Comparison of ENCODE assay signal across 8 cellular contexts in the genomic region with DNA sequence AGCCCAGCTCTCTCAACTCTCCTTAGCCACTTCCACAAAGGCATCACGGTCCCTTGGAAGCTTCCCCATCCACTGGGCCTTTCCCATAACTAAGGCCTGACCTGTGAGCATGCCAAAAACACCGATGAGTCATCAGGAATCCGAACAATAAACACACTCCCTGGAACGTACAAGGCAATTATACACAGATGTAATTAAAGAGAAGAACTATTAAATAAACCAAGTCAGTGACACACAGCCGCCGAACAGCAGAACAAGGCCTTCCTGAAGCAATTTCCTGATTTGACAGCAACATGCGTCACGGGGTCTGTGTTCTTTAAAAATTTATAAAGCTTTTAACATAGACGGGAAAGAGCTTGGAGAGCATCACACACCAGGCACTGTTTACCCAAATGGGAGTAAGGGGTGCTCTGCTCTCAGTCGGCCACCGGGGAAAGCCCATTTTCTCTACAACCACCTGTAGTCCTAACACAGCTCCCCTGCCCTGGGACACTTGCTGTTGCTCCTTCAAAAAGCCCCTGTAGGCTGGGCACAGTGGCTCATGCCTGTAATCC. TPM values are rescaled to one million over a fixed set of nuclear protein-coding genes. Genes with fewer than 3 reads are reported as not detected.
DNase-seq lines count a peak whose midpoint lies in the region; ATAC-seq, FAIRE-seq and TF ChIP-seq lines count a peak whose summit lies in the region.

No MANE protein-coding gene starts in this region.

- peaks cover 29% of the 10 kb centered on the region for H3K4me1 Mint-ChIP-seq in chondrocyte (ENCODE audit: low read depth)
- no peaks in the 10 kb centered on the region for H3K4me1 Mint-ChIP-seq in activated CD4-positive, alpha-beta T cell treated with anti-CD3 and anti-CD28 coated beads, Interleukin-2, amount 10 ng/mL, durations not matched to agents 24 days and 14 days

- ATAC-seq in GM21529 (IDR thresholded peaks at IDR 0.05; ENCODE audit: unreplicated experiment) = no peak

- DNase-seq in NCI-H1105 treated with DMSO at 0.1 percent for 48 hours (lab: John Stamatoyannopoulos, UW) (peak; percentile 53), chondrocyte (ENCODE audit: low spot score) (no peak), lung microvascular endothelial cell (ENCODE audit: low read depth in 2 of 2) (peak; percentile 98 to 99), OCI-M1 (lab: John Stamatoyannopoulos, UW) (no peak)
- no peak for DNase-seq in stimulated activated naive CD4-positive, alpha-beta T cell treated with Interleukin-2 at 50 U/mL for 16 hours (lab: John Stamatoyannopoulos, UW)
- no peak for DNase-seq in activated CD4-positive, alpha-beta T cell treated with anti-CD3 and anti-CD28 coated beads, Interleukin-2, amount 10 ng/mL, durations not matched to agents 24 days and 14 days

- peak; percentile 17 for TF ChIP-seq CTCF in chondrocyte (IDR thresholded peaks at IDR 0.05)

- H3K36me3 Mint-ChIP-seq in chondrocyte (ENCODE audit: low read depth) = peaks cover 13% of the 10 kb centered on the region
- H3K36me3 Mint-ChIP-seq in activated CD4-positive, alpha-beta T cell treated with anti-CD3 and anti-CD28 coated beads, Interleukin-2, amount 10 ng/mL, durations not matched to agents 24 days and 14 days (ENCODE audit: low read depth) = peaks cover 15% of the 10 kb centered on the region

- intact Hi-C loops in activated CD4-positive, alpha-beta T cell treated with anti-CD3 and anti-CD28 coated beads, Interleukin-2, amount 10 ng/mL, durations not matched to agents 24 days and 14 days (cut with micrococcal nuclease) = no loop called here

- H3K4me3 Mint-ChIP-seq in chondrocyte (ENCODE audit: unreplicated experiment) = no peak overlapping the region
- no peak overlapping the region for H3K4me3 Mint-ChIP-seq in activated CD4-positive, alpha-beta T cell treated with anti-CD3 and anti-CD28 coated beads, Interleukin-2, amount 10 ng/mL, durations not matched to agents 24 days and 14 days

- peak overlapping the region; percentile 89 for H3K27ac Mint-ChIP-seq in chondrocyte (ENCODE audit: unreplicated experiment)
- no peak overlapping the region for H3K27ac Mint-ChIP-seq in activated CD4-positive, alpha-beta T cell treated with anti-CD3 and anti-CD28 coated beads, Interleukin-2, amount 10 ng/mL, durations not matched to agents 24 days and 14 days

- no peaks in the 10 kb centered on the region for H3K27me3 Mint-ChIP-seq in chondrocyte (ENCODE audit: low read depth)
- no peaks in the 10 kb centered on the region for H3K27me3 Mint-ChIP-seq in activated CD4-positive, alpha-beta T cell treated with anti-CD3 and anti-CD28 coated beads, Interleukin-2, amount 10 ng/mL, durations not matched to agents 24 days and 14 days

- peak; percentile 30 for FAIRE-seq in A204.1 (lab: Jason Lieb, UNC)

- no peaks in the 10 kb centered on the region for H3K9me3 Mint-ChIP-seq in chondrocyte (ENCODE audit: low read depth)
- no peaks in the 10 kb centered on the region for H3K9me3 Mint-ChIP-seq in activated CD4-positive, alpha-beta T cell treated with anti-CD3 and anti-CD28 coated beads, Interleukin-2, amount 10 ng/mL, durations not matched to agents 24 days and 14 days

RNA-seq across cellular contexts. Expression of a gene that starts 29.4 kb away (rescaled TPM):
- total RNA-seq in chondrocyte (17.7 to 27.5 TPM (median 19.6 TPM) in 3 replicates), lung microvascular endothelial cell (8.7 and 10.9 TPM in 2 replicates)
- total RNA-seq in activated CD4-positive, alpha-beta T cell treated with anti-CD3 and anti-CD28 coated beads, Interleukin-2, amount 10 ng/mL, durations not matched to agents 24 days and 14 days = 21.6 and 25.6 TPM in 2 replicates

Comparison
In these comparisons a context has a peak if more than half of its experiments do, and no peak if none do; other contexts are left out.
1. DNase-seq: peak in NCI-H1105 treated with DMSO at 0.1 percent for 48 hours (single experiment) and lung microvascular endothelial cell (2 of 2); none in chondrocyte (single experiment), OCI-M1 (single experiment), stimulated activated naive CD4-positive, alpha-beta T cell treated with Interleukin-2 at 50 U/mL for 16 hours (single experiment) and activated CD4-positive, alpha-beta T cell treated with anti-CD3 and anti-CD28 coated beads, Interleukin-2, amount 10 ng/mL, durations not matched to agents 24 days and 14 days (single experiment).